22 cellular contexts compared by ENCODE assay signal in the genomic region with DNA sequence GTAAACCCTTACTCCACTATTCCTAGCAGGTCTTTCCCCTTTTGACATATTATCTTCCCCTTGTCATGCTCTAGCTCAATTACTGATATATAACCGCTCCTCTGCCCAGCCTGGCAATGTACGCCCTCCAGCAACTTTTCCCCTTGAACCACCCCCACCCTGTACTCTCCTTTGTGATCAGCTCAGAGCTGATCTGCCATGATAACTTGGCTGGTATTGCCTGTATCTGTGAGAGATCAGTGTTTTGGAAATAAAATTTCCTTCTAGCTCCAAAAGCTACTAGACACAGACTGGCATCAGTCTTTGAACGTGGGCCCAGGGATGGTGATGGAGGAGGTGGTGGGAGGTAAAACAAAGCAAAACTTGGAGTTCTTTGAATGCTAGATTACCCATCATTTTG.
"Had no signal": no experiment of that assay in that cellular context is flagged by ENCODE, and none has a peak within 500 bp of the region (broad histone marks: within the 10 kb centered on the region; RNA-seq: fewer than 3 reads in every experiment).

No MANE protein-coding gene starts in this region.

- ATAC-seq: activated CD8-positive, alpha-beta memory T cell treated with anti-CD3 and anti-CD28 coated beads, Interleukin-2, amount 10 ng/mL, durations not matched to agents 7 days and 5 days; body of pancreas; left cardiac atrium; lower lobe of right lung; right cardiac atrium; T-cell had no signal

- H2AFZ ChIP-seq: hepatocyte had no signal

- H3K4me2 ChIP-seq: hepatocyte had no signal

- H3K36me3 ChIP-seq: prostate gland had no signal

- H3K27me3 ChIP-seq: body of pancreas, hepatocyte, thyroid gland had no signal

- H3K4me3 ChIP-seq: body of pancreas, hepatocyte, lower lobe of right lung, prostate gland, SK-N-MC, skin epidermis, thyroid gland had no signal

- H3K9me3 ChIP-seq: body of pancreas, lower lobe of right lung, prostate gland, thyroid gland had no signal

- H3K27ac ChIP-seq: body of pancreas, hepatocyte, lower lobe of right lung, SK-N-MC had no signal

- DNase-seq: activated CD4-positive, alpha-beta memory T cell treated with anti-CD3 and anti-CD28 coated beads, Interleukin-2, amount 10 ng/mL, durations not matched to agents 7 days and 5 days; activated CD4-positive, alpha-beta T cell treated with anti-CD3 and anti-CD28 coated beads for 48 hours; activated CD4-positive, CD25-positive, alpha-beta regulatory T cell; activated CD8-positive, alpha-beta memory T cell treated with anti-CD3 and anti-CD28 coated beads, Interleukin-2, amount 10 ng/mL, durations not matched to agents 7 days and 5 days; activated naive CD4-positive, alpha-beta T cell; activated naive CD8-positive, alpha-beta T cell treated with anti-CD3 and anti-CD28 coated beads, Interleukin-2, amount 10 ng/mL, durations not matched to agents 7 days and 5 days; amygdala; body of pancreas; effector memory CD4-positive, alpha-beta T cell; foreskin fibroblast; left cardiac atrium; lower lobe of right lung; midbrain; right cardiac atrium; SHP77; T-cell; T-helper 9 cell; thyroid gland had no signal
